19 cellular contexts compared by ENCODE assay signal in genomic region chr7:43278088-43278644, GRCh38.
DNase-seq lines count a peak whose midpoint lies in the region; ATAC-seq, FAIRE-seq and TF ChIP-seq lines count a peak whose summit lies in the region.
"Had no signal": no experiment of that assay in that cellular context is flagged by ENCODE, and none has a peak within 500 bp of the region (broad histone marks: within the 10 kb centered on the region; RNA-seq: fewer than 3 reads in every experiment).

No MANE protein-coding gene starts in this region.

- no peak overlapping the region for H3K27ac Mint-ChIP-seq in astrocyte (ENCODE audit: unreplicated experiment)
- H3K27ac Mint-ChIP-seq in glutamatergic neuron (ENCODE audit: unreplicated experiment) = peak overlapping the region; percentile 7
- H3K27ac Mint-ChIP-seq: B cell; CD4-positive, CD25-positive, alpha-beta regulatory T cell; T-helper 1 cell treated with Interleukin-12 subunit alpha and Interleukin-12 subunit beta and Interleukin-4 antibody, amounts not matched to agents 30 μg/mL and 1 μg/mL, for 36 hours had no signal

- H3K27ac ChIP-seq in astrocyte (ENCODE audit: low read depth, low read length) = no peak overlapping the region
- H3K27ac ChIP-seq: HL-60 had no signal

- H3K9me3 Mint-ChIP-seq in astrocyte (ENCODE audit: unreplicated experiment) = peaks cover 1% of the 10 kb centered on the region
- peaks cover 8% of the 10 kb centered on the region for H3K9me3 Mint-ChIP-seq in glutamatergic neuron (ENCODE audit: unreplicated experiment)
- H3K9me3 Mint-ChIP-seq: T-helper 1 cell treated with Interleukin-12 subunit alpha and Interleukin-12 subunit beta and Interleukin-4 antibody, amounts not matched to agents 30 μg/mL and 1 μg/mL, for 36 hours had no signal

- H3K27me3 ChIP-seq in MG63 (no peaks in the 10 kb centered on the region), astrocyte (ENCODE audit: insufficient read depth, low read length) (peaks cover 9% of the 10 kb centered on the region)

- H3K36me3 Mint-ChIP-seq in astrocyte (ENCODE audit: low read depth, unreplicated experiment) (no peaks in the 10 kb centered on the region), glutamatergic neuron (ENCODE audit: unreplicated experiment) (no peaks in the 10 kb centered on the region)
- H3K36me3 Mint-ChIP-seq: CD4-positive, CD25-positive, alpha-beta regulatory T cell had no signal

- no peak for ATAC-seq in HG03457 (IDR thresholded peaks at IDR 0.05; ENCODE audit: unreplicated experiment)

- CTCF ChIA-PET in HEK293T (lab: Yijun Ruan, JAX) = no interaction called here

- POLR2A ChIA-PET in HEK293T (lab: Yijun Ruan, JAX) = no interaction called here

- no peaks in the 10 kb centered on the region for H3K79me2 ChIP-seq in astrocyte (ENCODE audit: insufficient read depth, low read length)

- H3K4me2 ChIP-seq in astrocyte (ENCODE audit: low read length) = no peak overlapping the region

- FAIRE-seq in astrocyte (lab: Jason Lieb, UNC) = no peak

- H2AFZ ChIP-seq in astrocyte (ENCODE audit: low read depth, low read length) = no peak overlapping the region

- H3K4me1 Mint-ChIP-seq in astrocyte (ENCODE audit: low read depth, unreplicated experiment) (no peaks in the 10 kb centered on the region), glutamatergic neuron (ENCODE audit: low read depth, unreplicated experiment) (peaks cover 51% of the 10 kb centered on the region)
- H3K4me1 Mint-ChIP-seq: B cell; CD4-positive, CD25-positive, alpha-beta regulatory T cell had no signal

- no peaks in the 10 kb centered on the region for H3K4me1 ChIP-seq in astrocyte (ENCODE audit: insufficient read depth, low read length)
- H3K4me1 ChIP-seq: Caco-2 had no signal

- H4K20me1 ChIP-seq in astrocyte (ENCODE audit: insufficient read depth, low read length) = no peaks in the 10 kb centered on the region

- peak; percentile 53 for DNase-seq in EL
- peak; percentile 2 for DNase-seq in MG63
- DNase-seq in astrocyte (ENCODE audit: low read depth) = peak; percentile 11
- no peak for DNase-seq in glutamatergic neuron
- no peak for DNase-seq in HEK293T (ENCODE audit: extremely low spot score)
- DNase-seq in DMS153 treated with DMSO at 0.1 percent for 48 hours (lab: John Stamatoyannopoulos, UW; ENCODE audit: unreplicated experiment) = no peak
- DNase-seq in NCI-H2171 (lab: John Stamatoyannopoulos, UW) = no peak
- DNase-seq: ACHN; Caco-2; CD4-positive, CD25-positive, alpha-beta regulatory T cell; DMS79; NCI-H1092 treated with DMSO at 0.1 percent for 48 hours; NCI-H2081 treated with DMSO at 0.1 percent for 48 hours; NCI-H510A treated with DMSO at 0.1 percent for 48 hours; Right ventricle myocardium superior had no signal

- H3K4me3 Mint-ChIP-seq in astrocyte (ENCODE audit: unreplicated experiment) (no peak overlapping the region), glutamatergic neuron (ENCODE audit: unreplicated experiment) (no peak overlapping the region)
- H3K4me3 Mint-ChIP-seq: B cell; CD4-positive, CD25-positive, alpha-beta regulatory T cell; T-helper 1 cell treated with Interleukin-12 subunit alpha and Interleukin-12 subunit beta and Interleukin-4 antibody, amounts not matched to agents 30 μg/mL and 1 μg/mL, for 36 hours had no signal

- H3K9me3 ChIP-seq in MG63 (no peaks in the 10 kb centered on the region), astrocyte (ENCODE audit: insufficient read depth, low read depth, low read length) (no peaks in the 10 kb centered on the region)
- H3K9me3 ChIP-seq: Caco-2 had no signal

- H3K9ac ChIP-seq in astrocyte (ENCODE audit: low read length) = no peak overlapping the region

- H3K4me3 ChIP-seq in MG63 (no peak overlapping the region), astrocyte (ENCODE audit: insufficient read depth, low read depth, low read length) (no peak overlapping the region)

- TF ChIP-seq CTCF in astrocyte (IDR thresholded peaks at IDR 0.05; ENCODE audit: insufficient read depth, low read depth, low read length) = no peak
- TF ChIP-seq CTCF in glutamatergic neuron (IDR thresholded peaks at IDR 0.05; ENCODE audit: partially characterized antibody, unreplicated experiment) = no peak

- H3K27me3 Mint-ChIP-seq in astrocyte (ENCODE audit: low read depth, unreplicated experiment) (peaks cover 9% of the 10 kb centered on the region), glutamatergic neuron (ENCODE audit: unreplicated experiment) (peaks cover 1% of the 10 kb centered on the region)

- H3K36me3 ChIP-seq in MG63 (no peaks in the 10 kb centered on the region), astrocyte (ENCODE audit: insufficient read depth, low read length) (no peaks in the 10 kb centered on the region)

TF ChIP-seq in HEK293T, 16 proteins besides CTCF, POLR2A, EP300 and RAD21:
- TF ChIP-seq ELF4 (IDR thresholded peaks at IDR 0.05) (no peak), BHLHE40 (IDR thresholded peaks at IDR 0.05; ENCODE audit: borderline replicate concordance) (no peak), NFRKB (IDR thresholded peaks at IDR 0.05) (no peak), TARDBP (IDR thresholded peaks at IDR 0.05) (no peak), HDGF (IDR thresholded peaks at IDR 0.05; ENCODE audit: borderline replicate concordance) (no peak), FOXA1 (IDR thresholded peaks at IDR 0.05) (no peak), FOXM1 (IDR thresholded peaks at IDR 0.05; ENCODE audit: borderline replicate concordance) (no peak), ARNT (IDR thresholded peaks at IDR 0.05) (no peak), SUZ12 (IDR thresholded peaks at IDR 0.05) (no peak)

Comparison
In these comparisons a context has a peak if more than half of its experiments do, and no peak if none do; other contexts are left out.
1. DNase-seq: peak in EL (single experiment), MG63 (single experiment) and astrocyte (single experiment); none in glutamatergic neuron (single experiment), HEK293T (single experiment), DMS153 treated with DMSO at 0.1 percent for 48 hours (single experiment) and NCI-H2171 (single experiment).